In the genomic region with DNA sequence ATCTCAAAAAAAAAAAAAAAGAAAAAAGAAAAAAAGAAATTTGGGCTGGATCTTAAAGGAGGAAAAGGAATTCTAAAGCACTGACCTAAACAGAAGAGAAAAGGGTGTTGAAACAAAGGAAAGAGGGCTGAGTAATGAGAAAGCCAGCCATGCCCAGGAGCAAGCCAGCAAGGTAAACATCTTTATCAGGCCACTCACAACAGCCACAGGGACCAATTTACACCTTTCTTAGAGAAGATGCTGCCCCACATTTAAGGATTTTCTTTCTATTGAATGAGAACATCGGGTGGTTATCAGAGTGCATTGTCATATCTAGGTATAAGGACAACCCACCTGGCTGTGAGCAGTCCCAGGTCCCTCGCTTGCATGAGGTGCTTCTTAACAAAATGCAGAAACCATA, we compare ENCODE assay signal across 20 cellular contexts.
"Had no signal": no experiment of that assay in that cellular context is flagged by ENCODE, and none has a peak within 500 bp of the region (broad histone marks: within the 10 kb centered on the region; RNA-seq: fewer than 3 reads in every experiment).

No MANE protein-coding gene starts in this region.

- H3K9me3 Mint-ChIP-seq: naive thymus-derived CD4-positive, alpha-beta T cell; nephron; neural progenitor cell; stimulated activated effector memory CD8-positive, alpha-beta T cell treated with anti-CD3 and anti-CD28 coated beads, Interleukin-12 subunit alpha, Interleukin-12 subunit beta, amount 100 ng/mL, for 72 hours; stimulated activated naive CD8-positive, alpha-beta T cell treated with anti-CD3 and anti-CD28 coated beads, Interleukin-15, Interleukin-2, amounts not matched to agents 100 ng/mL and 50 ng/mL, for 24 hours had no signal

- H3K4me3 ChIP-seq: dorsolateral prefrontal cortex, gastrocnemius medialis, neural progenitor cell, prostate gland, right atrium auricular region, sigmoid colon, thoracic aorta, tibial nerve, upper lobe of right lung, uterus had no signal

- H3K36me3 ChIP-seq: neural progenitor cell, prostate gland, uterus had no signal

- DNase-seq: dorsolateral prefrontal cortex; effector CD8-positive, alpha-beta T cell; gastrocnemius medialis; head of caudate nucleus; mesenchymal stem cell; midbrain; naive thymus-derived CD4-positive, alpha-beta T cell; sigmoid colon; stimulated activated CD4-positive, alpha-beta T cell treated with anti-CD3 and anti-CD28 coated beads, Interleukin-2, amount 100 ng/mL, for 24 hours; stimulated activated CD4-positive, alpha-beta T cell treated with anti-CD3 and anti-CD28 coated beads, Interleukin-4, amount 100 ng/mL, for 24 hours; upper lobe of right lung; uterus had no signal

- H3K4me1 Mint-ChIP-seq: stimulated activated effector memory CD8-positive, alpha-beta T cell treated with anti-CD3 and anti-CD28 coated beads, Interleukin-12 subunit alpha, Interleukin-12 subunit beta, amount 100 ng/mL, for 72 hours had no signal

- H3K36me3 Mint-ChIP-seq: naive thymus-derived CD4-positive, alpha-beta T cell; stimulated activated effector memory CD8-positive, alpha-beta T cell treated with anti-CD3 and anti-CD28 coated beads, Interleukin-12 subunit alpha, Interleukin-12 subunit beta, amount 100 ng/mL, for 72 hours had no signal

- H3K27me3 Mint-ChIP-seq: stimulated activated naive CD8-positive, alpha-beta T cell treated with anti-CD3 and anti-CD28 coated beads, Interleukin-15, Interleukin-2, amounts not matched to agents 100 ng/mL and 50 ng/mL, for 24 hours had no signal

- H3K27ac ChIP-seq: dorsolateral prefrontal cortex, gastrocnemius medialis, neural progenitor cell, prostate gland, right atrium auricular region, sigmoid colon, thoracic aorta, tibial nerve, upper lobe of right lung, uterus had no signal

- H2AFZ ChIP-seq: neural progenitor cell had no signal

- H3K27ac Mint-ChIP-seq: naive thymus-derived CD4-positive, alpha-beta T cell; neural progenitor cell; stimulated activated effector memory CD8-positive, alpha-beta T cell treated with anti-CD3 and anti-CD28 coated beads, Interleukin-12 subunit alpha, Interleukin-12 subunit beta, amount 100 ng/mL, for 72 hours; stimulated activated naive CD8-positive, alpha-beta T cell treated with anti-CD3 and anti-CD28 coated beads, Interleukin-15, Interleukin-2, amounts not matched to agents 100 ng/mL and 50 ng/mL, for 24 hours had no signal

- H3K27me3 ChIP-seq: dorsolateral prefrontal cortex, gastrocnemius medialis, neural progenitor cell, right atrium auricular region, sigmoid colon, tibial nerve, upper lobe of right lung, uterus had no signal

- ATAC-seq: gastrocnemius medialis; naive thymus-derived CD4-positive, alpha-beta T cell; stimulated activated effector memory CD8-positive, alpha-beta T cell treated with anti-CD3 and anti-CD28 coated beads, Interleukin-12 subunit alpha, Interleukin-12 subunit beta, amount 100 ng/mL, for 72 hours; upper lobe of right lung had no signal

- H3K4me1 ChIP-seq: prostate gland, upper lobe of right lung had no signal

- H3K4me3 Mint-ChIP-seq: naive thymus-derived CD4-positive, alpha-beta T cell; nephron; stimulated activated effector memory CD8-positive, alpha-beta T cell treated with anti-CD3 and anti-CD28 coated beads, Interleukin-12 subunit alpha, Interleukin-12 subunit beta, amount 100 ng/mL, for 72 hours; stimulated activated naive CD8-positive, alpha-beta T cell treated with anti-CD3 and anti-CD28 coated beads, Interleukin-15, Interleukin-2, amounts not matched to agents 100 ng/mL and 50 ng/mL, for 24 hours had no signal

- H3K4me2 ChIP-seq: neural progenitor cell had no signal

- H3K9ac ChIP-seq: neural progenitor cell had no signal

- H3K9me3 ChIP-seq: gastrocnemius medialis, prostate gland, right atrium auricular region, sigmoid colon, thoracic aorta, tibial nerve, upper lobe of right lung, uterus had no signal
